ENCODE assay signal across 9 cellular contexts in genomic region chr11:17405232-17406005, GRCh38. TPM values are rescaled to one million over a fixed set of nuclear protein-coding genes. Genes with fewer than 3 reads are reported as not detected.
DNase-seq lines count a peak whose midpoint lies in the region; ATAC-seq and TF ChIP-seq lines count a peak whose summit lies in the region.
"Had no signal": no experiment of that assay in that cellular context is flagged by ENCODE, and none has a peak within 500 bp of the region (broad histone marks: within the 10 kb centered on the region; RNA-seq: fewer than 3 reads in every experiment).

No MANE protein-coding gene starts in this region.

- H3K4me1 Mint-ChIP-seq in effector memory CD8-positive, alpha-beta T cell (ENCODE audit: low read depth in 2 of 2), result no peaks in the 10 kb centered on the region
- H3K4me1 Mint-ChIP-seq in endothelial cell (ENCODE audit: unreplicated experiment), result no peaks in the 10 kb centered on the region

- ATAC-seq in GM18907 (IDR thresholded peaks at IDR 0.05; ENCODE audit: unreplicated experiment), result peak; percentile 57
- no peak for ATAC-seq in effector memory CD8-positive, alpha-beta T cell (replicated peaks)
- no peak for ATAC-seq in HG02970 (IDR thresholded peaks at IDR 0.05; ENCODE audit: low FRiP score, unreplicated experiment)

- no peaks in the 10 kb centered on the region for H3K9me3 ChIP-seq in neuronal stem cell (replicated peaks in 1 of 2; ENCODE audit: control insufficient read depth in 2 of 2, insufficient read depth in 1 of 2, low read depth in 1 of 2, low read length in 2 of 2)

- H2BK12ac ChIP-seq in neuronal stem cell (ENCODE audit: low read length), result no peak overlapping the region

- H2BK15ac ChIP-seq in neuronal stem cell (ENCODE audit: low read length), result no peak overlapping the region

- H3K27me3 ChIP-seq in neuronal stem cell (ENCODE audit: control insufficient read depth in 3 of 3, insufficient read depth in 3 of 3, low read depth in 1 of 3, low read length in 3 of 3), result peaks cover 0 to 19% (median 0%) of the 10 kb centered on the region in 3 experiments

- H3K9me3 Mint-ChIP-seq in effector memory CD8-positive, alpha-beta T cell, result no peaks in the 10 kb centered on the region
- H3K9me3 Mint-ChIP-seq in endothelial cell (ENCODE audit: unreplicated experiment), result no peaks in the 10 kb centered on the region

- TF ChIP-seq CTCF in epithelial cell of proximal tubule (conservative IDR thresholded peaks at IDR 0.05; ENCODE audit: low read depth, low read length), result peak; percentile 41
- no peak for TF ChIP-seq CTCF in endothelial cell (IDR thresholded peaks at IDR 0.05; ENCODE audit: unreplicated experiment)

- peak overlapping the region; percentile 87 for H2AFZ ChIP-seq in neuronal stem cell (ENCODE audit: low read length)

- H3K9ac ChIP-seq in neuronal stem cell (ENCODE audit: low read depth, low read length, poor library complexity), result no peak overlapping the region

- H2AK5ac ChIP-seq in neuronal stem cell (ENCODE audit: low read depth, low read length), result no peak overlapping the region

- no peak overlapping the region for H4K91ac ChIP-seq in neuronal stem cell (ENCODE audit: low read depth, low read length, poor library complexity)

- no peaks in the 10 kb centered on the region for H3K36me3 ChIP-seq in neuronal stem cell (replicated peaks in 1 of 2; ENCODE audit: control insufficient read depth in 2 of 2, insufficient read depth in 2 of 2, low read length in 2 of 2)

- H3K27me3 Mint-ChIP-seq in effector memory CD8-positive, alpha-beta T cell, result no peaks in the 10 kb centered on the region
- no peaks in the 10 kb centered on the region for H3K27me3 Mint-ChIP-seq in endothelial cell (ENCODE audit: unreplicated experiment)

- no peak overlapping the region for H4K8ac ChIP-seq in neuronal stem cell (ENCODE audit: low read depth, low read length)

- no peak overlapping the region for H3K4me3 Mint-ChIP-seq in effector memory CD8-positive, alpha-beta T cell
- no peak overlapping the region for H3K4me3 Mint-ChIP-seq in endothelial cell (ENCODE audit: unreplicated experiment)

- no peak overlapping the region for H2BK120ac ChIP-seq in neuronal stem cell (ENCODE audit: low read depth, low read length)

- H3K4me3 ChIP-seq in epithelial cell of proximal tubule (ENCODE audit: low read depth, low read length) (no peak overlapping the region), neuronal stem cell (ENCODE audit: low read length in 2 of 2) (no peak overlapping the region)
- H3K4me3 ChIP-seq: SK-N-MC had no signal

- no CpG with 5 or more reads among the region's 15 CpGs for WGBS in neuronal stem cell (ENCODE audit: extremely low coverage in 2 of 2, insufficient read length in 2 of 2, insufficient replicate concordance in 1 of 2), 2 donors

- no peak overlapping the region for H3K27ac ChIP-seq in neuronal stem cell (replicated peaks; ENCODE audit: low read length)
- H3K27ac ChIP-seq: SK-N-MC had no signal

- no peak overlapping the region for H3K14ac ChIP-seq in neuronal stem cell (ENCODE audit: low read length)

- no peak overlapping the region for H3K27ac Mint-ChIP-seq in effector memory CD8-positive, alpha-beta T cell
- H3K27ac Mint-ChIP-seq in endothelial cell (ENCODE audit: unreplicated experiment), result no peak overlapping the region

- H3K79me1 ChIP-seq in neuronal stem cell (ENCODE audit: low read depth, low read length), result no peaks in the 10 kb centered on the region

- no peak overlapping the region for H3K4ac ChIP-seq in neuronal stem cell (ENCODE audit: low read length)

- H3K23ac ChIP-seq in neuronal stem cell (ENCODE audit: low read depth, low read length, poor library complexity), result no peak overlapping the region

- H3K4me1 ChIP-seq in neuronal stem cell (ENCODE audit: control insufficient read depth in 2 of 2, insufficient read depth in 1 of 2, low read depth in 1 of 2, low read length in 2 of 2), result no peaks in the 10 kb centered on the region

- no peak overlapping the region for H3K4me2 ChIP-seq in neuronal stem cell (ENCODE audit: insufficient read depth, low read length, poor library complexity, severe bottlenecking)

- H2BK5ac ChIP-seq in neuronal stem cell (ENCODE audit: low read length), result no peak overlapping the region

- peak; percentile 73 for DNase-seq in NCI-H2196 treated with DMSO at 0.1 percent for 48 hours (lab: John Stamatoyannopoulos, UW; ENCODE audit: unreplicated experiment)
- DNase-seq in epithelial cell of proximal tubule (ENCODE audit: low read depth), result peak; percentile 56
- no peak for DNase-seq in neuronal stem cell (ENCODE audit: low spot score)
- no peak for DNase-seq in effector memory CD8-positive, alpha-beta T cell
- DNase-seq in endothelial cell (ENCODE audit: low spot score), result no peak
- no peak for DNase-seq in NCI-H1694 (lab: John Stamatoyannopoulos, UW)

- peak overlapping the region; percentile 8 for H3K18ac ChIP-seq in neuronal stem cell (ENCODE audit: low read length)

- no peaks in the 10 kb centered on the region for H3K36me3 Mint-ChIP-seq in effector memory CD8-positive, alpha-beta T cell (ENCODE audit: insufficient read depth)
- no peaks in the 10 kb centered on the region for H3K36me3 Mint-ChIP-seq in endothelial cell (ENCODE audit: low read depth, unreplicated experiment)

RNA-seq across cellular contexts. Expression of gene KCNJ11, which starts 17.0 kb away (rescaled TPM):
- 0.22 and 0.63 TPM in 2 replicates for total RNA-seq in epithelial cell of proximal tubule
- 4.0 TPM for polyA plus RNA-seq in neuronal stem cell (2013, experiment 1 of 2)
- polyA plus RNA-seq in neuronal stem cell (2013, experiment 2 of 2), result 2.9 TPM
- 0.46 TPM for total RNA-seq in endothelial cell (ENCODE audit: unreplicated experiment)

RNA-seq across cellular contexts. Expression of gene NCR3LG1, which starts 53.8 kb away (rescaled TPM):
- total RNA-seq in epithelial cell of proximal tubule (1.2 and 2.3 TPM in 2 replicates), endothelial cell (ENCODE audit: unreplicated experiment) (0.23 TPM)
- 1.6 TPM for polyA plus RNA-seq in neuronal stem cell (2013, experiment 1 of 2)
- 1.4 TPM for polyA plus RNA-seq in neuronal stem cell (2013, experiment 2 of 2)

Comparison
In these comparisons a context has a peak if more than half of its experiments do, and no peak if none do; other contexts are left out.
1. DNase-seq: peak in NCI-H2196 treated with DMSO at 0.1 percent for 48 hours (single experiment) and epithelial cell of proximal tubule (single experiment); none in neuronal stem cell (single experiment), effector memory CD8-positive, alpha-beta T cell (0 of 3), endothelial cell (single experiment) and NCI-H1694 (single experiment).